ENCODE assay signal across 10 cellular contexts in the genomic region with DNA sequence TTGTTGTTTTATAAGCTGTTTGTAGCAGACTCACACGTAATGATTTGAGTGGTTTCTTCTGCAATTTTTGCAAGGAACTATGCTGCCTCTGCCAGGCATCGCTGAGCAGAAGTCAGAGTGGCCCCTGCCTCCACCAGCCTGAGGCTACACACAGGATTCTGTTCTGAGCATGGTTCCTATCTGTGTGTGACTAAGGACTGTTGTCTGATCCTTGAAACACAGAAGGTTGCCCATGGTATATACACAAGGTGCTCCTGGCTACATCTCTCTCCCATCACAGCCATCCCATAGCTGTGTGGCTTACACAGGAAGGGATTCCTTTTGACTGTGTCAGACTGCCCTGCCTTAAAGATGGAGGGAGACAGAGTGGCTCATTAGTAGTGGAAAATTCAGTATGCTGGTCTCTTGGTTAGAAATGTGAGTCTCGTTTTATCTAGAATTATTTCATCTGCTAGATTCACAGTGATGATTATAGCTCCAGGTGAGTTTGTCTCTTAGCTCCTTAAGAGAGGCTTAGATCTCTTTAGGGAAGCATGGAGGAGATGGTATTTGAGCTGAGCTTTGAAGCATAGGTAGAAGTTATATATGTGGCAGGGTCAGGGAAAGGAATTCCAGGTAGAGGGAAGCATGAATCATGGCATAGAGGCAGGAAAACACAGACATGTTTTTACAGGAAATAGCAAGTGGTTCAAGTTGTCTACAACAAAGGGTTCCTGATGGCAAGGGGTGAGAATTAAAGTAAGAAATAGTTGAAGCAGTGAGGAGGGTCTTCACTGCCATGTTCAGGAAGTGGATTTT. TPM values are rescaled to one million over a fixed set of nuclear protein-coding genes. Genes with fewer than 3 reads are reported as not detected.
DNase-seq lines count a peak whose midpoint lies in the region; ATAC-seq and TF ChIP-seq lines count a peak whose summit lies in the region.
"Had no signal": no experiment of that assay in that cellular context is flagged by ENCODE, and none has a peak within 500 bp of the region (broad histone marks: within the 10 kb centered on the region; RNA-seq: fewer than 3 reads in every experiment).

No MANE protein-coding gene starts in this region.

- WGBS in H9 (ENCODE audit: extremely low coverage, insufficient read length, low lambda C conversion rate), result no CpG with 5 or more reads among the region's 3 CpGs

- no peak for ATAC-seq in CD8-positive, alpha-beta T cell
- ATAC-seq in activated naive CD8-positive, alpha-beta T cell treated with anti-CD3 and anti-CD28 coated beads, Interleukin-2, amount 50 U/mL, for 24 hours, result no peak
- ATAC-seq in left lung, result peak; percentile 22

- no peak overlapping the region for H2BK5ac ChIP-seq in H9 (ENCODE audit: insufficient read length, low read length)

- no peaks in the 10 kb centered on the region for H3K36me3 ChIP-seq in CD8-positive, alpha-beta T cell (ENCODE audit: insufficient read depth, low read length)
- H3K36me3 ChIP-seq in left lung (peaks cover 0 to 15% of the 10 kb centered on the region in 2 donors), left ventricle myocardium inferior (no peaks in the 10 kb centered on the region)
- H3K36me3 ChIP-seq: tibial artery had no signal

- POLR2A ChIA-PET in CD8-positive, alpha-beta T cell (lab: Charles Lee), result no interaction called here

- no peak overlapping the region for H4K8ac ChIP-seq in H9 (replicated peaks; ENCODE audit: insufficient read length, low read depth, low read length)

- no peak overlapping the region for H3K18ac ChIP-seq in H9 (ENCODE audit: insufficient read length, low read depth, low read length)

- no peaks in the 10 kb centered on the region for H3K27me3 Mint-ChIP-seq in CD8-positive, alpha-beta T cell (ENCODE audit: low read depth)
- no peaks in the 10 kb centered on the region for H3K27me3 Mint-ChIP-seq in H9 (ENCODE audit: low read depth)
- no peaks in the 10 kb centered on the region for H3K27me3 Mint-ChIP-seq in activated naive CD8-positive, alpha-beta T cell treated with anti-CD3 and anti-CD28 coated beads, Interleukin-2, amount 50 U/mL, for 24 hours
- H3K27me3 Mint-ChIP-seq in osteocyte (ENCODE audit: unreplicated experiment), result no peaks in the 10 kb centered on the region

- no peak overlapping the region for H4K91ac ChIP-seq in H9 (ENCODE audit: insufficient read length, low read depth, low read length)

- CTCF ChIA-PET in CD8-positive, alpha-beta T cell (lab: Charles Lee), result interaction anchor here (1.4 kb wide), 1 partner anchor 30 kb away, joined by 3 read pairs; no protein-coding TSS in a partner anchor

- H3K36me3 Mint-ChIP-seq in CD8-positive, alpha-beta T cell, result peaks cover 31% of the 10 kb centered on the region
- peaks cover 7 to 12% (median 8%) of the 10 kb centered on the region in 3 experiments for H3K36me3 Mint-ChIP-seq in H9 (ENCODE audit: insufficient read depth in 1 of 3, low read depth in 3 of 3)
- H3K36me3 Mint-ChIP-seq in activated naive CD8-positive, alpha-beta T cell treated with anti-CD3 and anti-CD28 coated beads, Interleukin-2, amount 50 U/mL, for 24 hours (ENCODE audit: low read depth), result peaks cover 30% of the 10 kb centered on the region
- H3K36me3 Mint-ChIP-seq in osteocyte (ENCODE audit: unreplicated experiment), result peaks cover 3% of the 10 kb centered on the region

- no peaks in the 10 kb centered on the region for H3K79me1 ChIP-seq in H9 (ENCODE audit: insufficient read depth, low read depth, low read length, poor library complexity, severe bottlenecking)

- intact Hi-C loops in CD8-positive, alpha-beta T cell (cut with DNase I, micrococcal nuclease), result loop anchor here in 1 of 2 experiments (2.0 kb wide), 1 partner anchor 23 kb away; no protein-coding TSS in a partner anchor
- intact Hi-C loops in left lung (cut with DNase I) (no loop called here), left ventricle myocardium inferior (cut with micrococcal nuclease) (no loop called here)

- H3T11ph ChIP-seq in H9 (ENCODE audit: low read length), result no peak overlapping the region

- H2BK120ac ChIP-seq in H9 (ENCODE audit: low read depth, low read length, poor library complexity, severe bottlenecking), result no peak overlapping the region

- H4K5ac ChIP-seq in H9 (ENCODE audit: insufficient read length, low read depth, low read length), result no peak overlapping the region

- H2AK5ac ChIP-seq in H9 (ENCODE audit: insufficient read length, low read length), result no peak overlapping the region

- H3K4me1 ChIP-seq in CD8-positive, alpha-beta T cell (ENCODE audit: insufficient read depth, low read length), result peaks cover 6% of the 10 kb centered on the region
- H3K4me1 ChIP-seq in H9 (ENCODE audit: insufficient read depth, low read length) (peaks cover 2% of the 10 kb centered on the region; the same call in 1 of the 2 replicates), left lung (no peaks in the 10 kb centered on the region), left ventricle myocardium inferior (no peaks in the 10 kb centered on the region)
- H3K4me1 ChIP-seq: tibial artery had no signal

- H2AFZ ChIP-seq in H9 (ENCODE audit: low read length), result no peak overlapping the region

- H3K9me3 ChIP-seq in CD8-positive, alpha-beta T cell (ENCODE audit: low read length), result no peaks in the 10 kb centered on the region
- H3K9me3 ChIP-seq in H9 (ENCODE audit: control insufficient read depth, low read depth, low read length) (no peaks in the 10 kb centered on the region), left lung (no peaks in the 10 kb centered on the region), left ventricle myocardium inferior (replicated peaks) (no peaks in the 10 kb centered on the region)
- H3K9me3 ChIP-seq: tibial artery had no signal

- peak overlapping the region; percentile 50 for H3K27ac Mint-ChIP-seq in CD8-positive, alpha-beta T cell
- peak overlapping the region in 2 of 3 experiments; percentile 22 to 76; a peak in 3 of 7 replicates for H3K27ac Mint-ChIP-seq in H9
- H3K27ac Mint-ChIP-seq in activated naive CD8-positive, alpha-beta T cell treated with anti-CD3 and anti-CD28 coated beads, Interleukin-2, amount 50 U/mL, for 24 hours, result peak overlapping the region; percentile 2
- H3K27ac Mint-ChIP-seq in osteocyte (ENCODE audit: unreplicated experiment), result no peak overlapping the region

- peaks cover 11% of the 10 kb centered on the region for H3K4me1 Mint-ChIP-seq in CD8-positive, alpha-beta T cell (ENCODE audit: low read depth)
- peaks cover 35 to 50% of the 10 kb centered on the region in 2 experiments for H3K4me1 Mint-ChIP-seq in H9
- H3K4me1 Mint-ChIP-seq in activated naive CD8-positive, alpha-beta T cell treated with anti-CD3 and anti-CD28 coated beads, Interleukin-2, amount 50 U/mL, for 24 hours, result peaks cover 17% of the 10 kb centered on the region
- H3K4me1 Mint-ChIP-seq in osteocyte (ENCODE audit: unreplicated experiment), result peaks cover 13% of the 10 kb centered on the region

- H4K20me1 ChIP-seq in H9 (ENCODE audit: control insufficient read depth, insufficient read depth, insufficient read length), result no peaks in the 10 kb centered on the region

- no peaks in the 10 kb centered on the region for H3K23me2 ChIP-seq in H9 (ENCODE audit: insufficient read length, low read depth, low read length, poor library complexity, severe bottlenecking)

- no peak overlapping the region for H3K14ac ChIP-seq in H9 (ENCODE audit: insufficient read depth, low read length)

- H3K27ac ChIP-seq in CD8-positive, alpha-beta T cell (ENCODE audit: low read depth, low read length), result no peak overlapping the region
- H3K27ac ChIP-seq in H9 (ENCODE audit: insufficient read length, low read depth, low read length) (no peak overlapping the region), left lung (no peak overlapping the region), left ventricle myocardium inferior (replicated peaks) (no peak overlapping the region)
- H3K27ac ChIP-seq: tibial artery had no signal

- no peak overlapping the region for H3K9ac ChIP-seq in H9 (ENCODE audit: extremely low read depth, insufficient read length, low read length)

- no peak overlapping the region for H3K4me2 ChIP-seq in H9 (ENCODE audit: insufficient read depth, insufficient read length, low read length)

- no peak overlapping the region for H2BK12ac ChIP-seq in H9 (ENCODE audit: insufficient read length, low read depth, low read length)

- H3K23ac ChIP-seq in H9 (ENCODE audit: insufficient read length, low read depth, low read length), result no peak overlapping the region

- H2BK20ac ChIP-seq in H9 (ENCODE audit: low read depth, low read length, poor library complexity, severe bottlenecking), result no peak overlapping the region

- H3K27me3 ChIP-seq in CD8-positive, alpha-beta T cell (ENCODE audit: insufficient read depth, low read length), result no peaks in the 10 kb centered on the region
- no peaks in the 10 kb centered on the region for H3K27me3 ChIP-seq in H9 (ENCODE audit: insufficient read depth, low read length)
- H3K27me3 ChIP-seq in left lung, result no peaks in the 10 kb centered on the region
- H3K27me3 ChIP-seq in left ventricle myocardium inferior (ENCODE audit: low read depth), result no peaks in the 10 kb centered on the region
- H3K27me3 ChIP-seq: tibial artery had no signal

- H3K56ac ChIP-seq in H9 (ENCODE audit: insufficient read length, low read depth, low read length), result no peak overlapping the region

- no peak overlapping the region for H3K4me3 Mint-ChIP-seq in CD8-positive, alpha-beta T cell
- no peak overlapping the region for H3K4me3 Mint-ChIP-seq in H9
- no peak overlapping the region for H3K4me3 Mint-ChIP-seq in activated naive CD8-positive, alpha-beta T cell treated with anti-CD3 and anti-CD28 coated beads, Interleukin-2, amount 50 U/mL, for 24 hours
- H3K4me3 Mint-ChIP-seq in osteocyte (ENCODE audit: unreplicated experiment), result no peak overlapping the region

- no peaks in the 10 kb centered on the region for H3K9me3 Mint-ChIP-seq in CD8-positive, alpha-beta T cell
- peaks cover 0 to 4% of the 10 kb centered on the region in 2 experiments; a peak in 3 of 5 replicates for H3K9me3 Mint-ChIP-seq in H9
- no peaks in the 10 kb centered on the region for H3K9me3 Mint-ChIP-seq in activated naive CD8-positive, alpha-beta T cell treated with anti-CD3 and anti-CD28 coated beads, Interleukin-2, amount 50 U/mL, for 24 hours
- no peaks in the 10 kb centered on the region for H3K9me3 Mint-ChIP-seq in osteocyte (ENCODE audit: unreplicated experiment)

- H3K4ac ChIP-seq in H9 (ENCODE audit: low read depth, low read length), result no peak overlapping the region

- H3K79me2 ChIP-seq in H9 (ENCODE audit: insufficient read depth, low read length), result no peaks in the 10 kb centered on the region

- DNase-seq in CD8-positive, alpha-beta T cell, result no peak
- DNase-seq in H9 (no peak), left lung (no peak), NCI-H2196 (lab: John Stamatoyannopoulos, UW; ENCODE audit: unreplicated experiment) (no peak), NCI-H2029 (lab: John Stamatoyannopoulos, UW) (no peak), left ventricle myocardium inferior (no peak), osteocyte (ENCODE audit: extremely low spot score, unreplicated experiment) (no peak)
- no peak for DNase-seq in activated naive CD8-positive, alpha-beta T cell treated with anti-CD3 and anti-CD28 coated beads, Interleukin-2, amount 50 U/mL, for 24 hours
- DNase-seq: NCI-H510A treated with DMSO at 0.1 percent for 48 hours, tibial artery had no signal

- TF ChIP-seq CTCF in CD8-positive, alpha-beta T cell (IDR thresholded peaks at IDR 0.05), result no peak
- TF ChIP-seq CTCF in H9 (conservative IDR thresholded peaks at IDR 0.05), result no peak
- no peak for TF ChIP-seq CTCF in left lung (IDR thresholded peaks at IDR 0.05)
- no peak for TF ChIP-seq CTCF in left ventricle myocardium inferior (IDR thresholded peaks at IDR 0.05; ENCODE audit: borderline replicate concordance)
- no peak for TF ChIP-seq CTCF in osteocyte (IDR thresholded peaks at IDR 0.05)

- no peak overlapping the region for H2BK15ac ChIP-seq in H9 (ENCODE audit: low read depth, low read length)

- no peak overlapping the region for H3K4me3 ChIP-seq in CD8-positive, alpha-beta T cell (ENCODE audit: low read depth, low read length)
- no peak overlapping the region for H3K4me3 ChIP-seq in left lung
- no peak overlapping the region for H3K4me3 ChIP-seq in left ventricle myocardium inferior
- H3K4me3 ChIP-seq: tibial artery had no signal

RNA-seq across cellular contexts. Expression of gene SNAPC5, which starts 37.5 kb away (rescaled TPM):
- 10 to 100 TPM; 22.3 to 25.3 TPM for total RNA-seq in CD8-positive, alpha-beta T cell
- total RNA-seq in H9 (2021) (28.9 and 30.7 TPM in 2 replicates), left lung (10 to 100 TPM; 17.9 to 19.4 TPM), left ventricle myocardium inferior (40.9 TPM), osteocyte (20.8 and 24.8 TPM in 2 replicates)

RNA-seq across cellular contexts. Expression of gene RPL4, which starts 44.6 kb away (rescaled TPM):
- 1,000 to 10,000 TPM; 4,516 to 4,651 TPM for total RNA-seq in CD8-positive, alpha-beta T cell
- total RNA-seq in H9 (2021), result 3,988 and 4,137 TPM in 2 replicates
- 1,000 to 10,000 TPM; 1,719 to 1,750 TPM for total RNA-seq in left lung
- total RNA-seq in left ventricle myocardium inferior, result 1,358 TPM
- 2,560 and 2,646 TPM in 2 replicates for total RNA-seq in osteocyte

RNA-seq across cellular contexts. Expression of gene ZWILCH, which starts 45.1 kb away (rescaled TPM):
- 1 to 10 TPM; 7.9 to 8.5 TPM for total RNA-seq in CD8-positive, alpha-beta T cell
- total RNA-seq in H9 (2021) (47.2 and 48.0 TPM in 2 replicates), left lung (10 to 100 TPM in 1 of 2 donors, 1 to 10 TPM in 1; 8.6 to 13.6 TPM), left ventricle myocardium inferior (2.0 TPM), osteocyte (13.7 and 13.8 TPM in 2 replicates)
